Comparison of ENCODE assay signal across 34 cellular contexts in the genomic region with DNA sequence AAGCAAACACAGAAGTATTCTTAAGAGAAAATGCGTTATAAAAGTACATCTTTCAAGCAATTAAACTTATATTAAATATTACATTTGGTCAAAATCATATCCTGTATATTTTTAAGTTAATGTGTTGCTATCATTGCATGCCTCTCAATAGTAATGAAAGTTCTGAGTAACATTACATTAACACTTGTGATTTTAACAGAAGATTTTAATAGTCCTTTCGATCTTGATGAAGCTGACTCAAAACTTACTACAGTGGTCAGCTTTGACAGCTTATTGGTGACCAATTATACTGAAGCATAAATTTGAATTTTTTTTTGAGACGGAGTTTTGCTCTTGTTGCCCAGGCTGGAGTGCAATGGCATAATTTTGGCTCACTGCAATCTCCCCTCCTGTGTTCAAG.
"Had no signal": no experiment of that assay in that cellular context is flagged by ENCODE, and none has a peak within 500 bp of the region (broad histone marks: within the 10 kb centered on the region; RNA-seq: fewer than 3 reads in every experiment).

No MANE protein-coding gene starts in this region.

- DNase-seq: Karpas-422, Kasumi-1, MG63, MM.1S, MV-4-11, NCI-H1048, NCI-H1092, NCI-H1092 treated with DMSO at 0.1 percent for 48 hours, NCI-H1105, NCI-H1105 treated with DMSO at 0.1 percent for 48 hours, NCI-H1417, NCI-H1417 treated with DMSO at 0.1 percent for 48 hours, NCI-H1436, NCI-H1436 treated with DMSO at 0.1 percent for 48 hours, NCI-H146, NCI-H1694, NCI-H1694 treated with DMSO at 0.1 percent for 48 hours, NCI-H187, NCI-H187 treated with DMSO at 0.1 percent for 48 hours, NCI-H1930, NCI-H2029, NCI-H2029 treated with DMSO at 0.1 percent for 48 hours, NCI-H2081, NCI-H2081 treated with DMSO at 0.1 percent for 48 hours, NCI-H2107, NCI-H2171, NCI-H2171 treated with DMSO at 0.1 percent for 48 hours, NCI-H2227 treated with DMSO at 0.1 percent for 48 hours, NCI-H226, NCI-H345, NCI-H446, NCI-H446 treated with DMSO at 0.1 percent for 48 hours, NCI-H510A, NCI-H510A treated with DMSO at 0.1 percent for 48 hours had no signal
